Comparison of ENCODE assay signal across 17 cellular contexts in the genomic region with DNA sequence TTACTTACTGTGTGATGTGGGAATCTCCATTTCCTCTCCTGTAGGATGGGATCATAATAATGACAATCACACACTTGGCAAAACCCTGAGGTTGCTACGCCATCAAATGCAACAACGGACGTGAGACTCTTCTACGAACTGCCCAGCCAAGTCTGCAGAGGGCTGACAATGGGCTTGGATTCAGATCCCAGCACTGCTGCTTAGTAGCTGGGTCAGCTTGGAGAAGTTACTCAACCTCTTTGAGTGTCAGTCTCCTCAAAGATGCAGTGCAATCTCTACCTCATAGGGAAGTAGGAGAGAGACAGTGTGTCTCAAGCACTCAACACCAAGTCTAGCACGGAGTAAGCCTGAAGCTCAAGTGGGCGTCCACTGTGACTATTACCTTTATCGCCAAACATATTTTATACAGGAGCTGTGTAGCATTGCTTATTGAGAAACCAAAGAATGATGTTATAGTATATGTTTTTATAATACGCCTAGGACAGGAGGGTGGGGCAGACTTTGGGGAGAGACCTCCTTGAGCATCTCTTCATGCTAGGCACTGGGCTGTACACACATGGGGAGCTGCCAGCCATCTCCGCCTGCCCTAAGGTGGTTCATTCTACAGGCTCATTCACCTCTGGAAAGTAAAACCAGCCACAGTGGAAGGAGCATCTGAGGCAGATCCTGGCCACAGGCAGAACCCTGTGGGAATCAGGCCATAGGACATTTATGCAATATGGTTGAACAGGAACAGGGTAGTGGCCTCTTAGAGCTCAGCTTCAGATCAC.
"Had no signal": no experiment of that assay in that cellular context is flagged by ENCODE, and none has a peak within 500 bp of the region (broad histone marks: within the 10 kb centered on the region; RNA-seq: fewer than 3 reads in every experiment).

No MANE protein-coding gene starts in this region.

- DNase-seq: activated B cell treated with CpG ODN at 0.5 μM for 24 hours; activated CD4-positive, alpha-beta T cell treated with anti-CD3 and anti-CD28 coated beads for 48 hours; activated naive CD8-positive, alpha-beta T cell treated with anti-CD3 and anti-CD28 coated beads for 36 hours; brain microvascular endothelial cell; cerebellar nuclear complex; effector memory CD8-positive, alpha-beta T cell; glutamatergic neuron; left cardiac atrium; mucosa of descending colon; posterior cingulate gyrus; retina; T-helper 2 cell had no signal

- H3K4me1 Mint-ChIP-seq: activated B cell treated with CpG ODN at 0.5 μM for 24 hours; activated naive CD8-positive, alpha-beta T cell treated with anti-CD3 and anti-CD28 coated beads for 36 hours; stimulated activated memory B cell treated with anti-CD40 and anti-IgM and Interleukin-4, amounts not matched to agents 10 μg/mL and 1 μg/mL and 100 μg/mL, for 72 hours had no signal

- ATAC-seq: effector memory CD8-positive, alpha-beta T cell; mucosa of descending colon; naive thymus-derived CD8-positive, alpha-beta T cell had no signal

- H3K36me3 Mint-ChIP-seq: activated naive CD8-positive, alpha-beta T cell treated with anti-CD3 and anti-CD28 coated beads for 36 hours; naive thymus-derived CD8-positive, alpha-beta T cell; stimulated activated memory B cell treated with anti-CD40 and anti-IgM and Interleukin-4, amounts not matched to agents 10 μg/mL and 1 μg/mL and 100 μg/mL, for 72 hours had no signal

- H3K27me3 ChIP-seq: brain microvascular endothelial cell, foreskin keratinocyte had no signal

- H3K27ac Mint-ChIP-seq: activated B cell treated with CpG ODN at 0.5 μM for 24 hours; activated naive CD8-positive, alpha-beta T cell treated with anti-CD3 and anti-CD28 coated beads for 36 hours; activated T-helper 1 cell treated with anti-CD3 and anti-CD28 coated beads, Interleukin-12 subunit alpha, Interleukin-12 subunit beta, Interleukin-2, Interleukin-4 antibody, amounts not matched to agents 30 ng/mL and 10 ng/mL and 1 ng/mL, durations not matched to agents 14 hours and 24 hours and 36 hours; effector memory CD8-positive, alpha-beta T cell; naive thymus-derived CD8-positive, alpha-beta T cell; stimulated activated memory B cell treated with anti-CD40 and anti-IgM and Interleukin-4, amounts not matched to agents 10 μg/mL and 1 μg/mL and 100 μg/mL, for 72 hours had no signal

- H3K27ac ChIP-seq: brain microvascular endothelial cell, foreskin keratinocyte had no signal

- H3K4me3 Mint-ChIP-seq: activated B cell treated with CpG ODN at 0.5 μM for 24 hours; activated naive CD8-positive, alpha-beta T cell treated with anti-CD3 and anti-CD28 coated beads for 36 hours; activated T-helper 1 cell treated with anti-CD3 and anti-CD28 coated beads, Interleukin-12 subunit alpha, Interleukin-12 subunit beta, Interleukin-2, Interleukin-4 antibody, amounts not matched to agents 30 ng/mL and 10 ng/mL and 1 ng/mL, durations not matched to agents 14 hours and 24 hours and 36 hours; effector memory CD8-positive, alpha-beta T cell; naive thymus-derived CD8-positive, alpha-beta T cell; stimulated activated memory B cell treated with anti-CD40 and anti-IgM and Interleukin-4, amounts not matched to agents 10 μg/mL and 1 μg/mL and 100 μg/mL, for 72 hours had no signal

- FAIRE-seq: urothelium cell line had no signal

- H3K4me3 ChIP-seq: mucosa of descending colon had no signal

- H3K9me3 Mint-ChIP-seq: activated B cell treated with CpG ODN at 0.5 μM for 24 hours; activated naive CD8-positive, alpha-beta T cell treated with anti-CD3 and anti-CD28 coated beads for 36 hours; activated T-helper 1 cell treated with anti-CD3 and anti-CD28 coated beads, Interleukin-12 subunit alpha, Interleukin-12 subunit beta, Interleukin-2, Interleukin-4 antibody, amounts not matched to agents 30 ng/mL and 10 ng/mL and 1 ng/mL, durations not matched to agents 14 hours and 24 hours and 36 hours; effector memory CD8-positive, alpha-beta T cell; naive thymus-derived CD8-positive, alpha-beta T cell; stimulated activated memory B cell treated with anti-CD40 and anti-IgM and Interleukin-4, amounts not matched to agents 10 μg/mL and 1 μg/mL and 100 μg/mL, for 72 hours had no signal

- H3K9me3 ChIP-seq: mucosa of descending colon had no signal

- H3K36me3 ChIP-seq: brain microvascular endothelial cell had no signal
